ENCODE assay signal across 1 cellular context in the genomic region with DNA sequence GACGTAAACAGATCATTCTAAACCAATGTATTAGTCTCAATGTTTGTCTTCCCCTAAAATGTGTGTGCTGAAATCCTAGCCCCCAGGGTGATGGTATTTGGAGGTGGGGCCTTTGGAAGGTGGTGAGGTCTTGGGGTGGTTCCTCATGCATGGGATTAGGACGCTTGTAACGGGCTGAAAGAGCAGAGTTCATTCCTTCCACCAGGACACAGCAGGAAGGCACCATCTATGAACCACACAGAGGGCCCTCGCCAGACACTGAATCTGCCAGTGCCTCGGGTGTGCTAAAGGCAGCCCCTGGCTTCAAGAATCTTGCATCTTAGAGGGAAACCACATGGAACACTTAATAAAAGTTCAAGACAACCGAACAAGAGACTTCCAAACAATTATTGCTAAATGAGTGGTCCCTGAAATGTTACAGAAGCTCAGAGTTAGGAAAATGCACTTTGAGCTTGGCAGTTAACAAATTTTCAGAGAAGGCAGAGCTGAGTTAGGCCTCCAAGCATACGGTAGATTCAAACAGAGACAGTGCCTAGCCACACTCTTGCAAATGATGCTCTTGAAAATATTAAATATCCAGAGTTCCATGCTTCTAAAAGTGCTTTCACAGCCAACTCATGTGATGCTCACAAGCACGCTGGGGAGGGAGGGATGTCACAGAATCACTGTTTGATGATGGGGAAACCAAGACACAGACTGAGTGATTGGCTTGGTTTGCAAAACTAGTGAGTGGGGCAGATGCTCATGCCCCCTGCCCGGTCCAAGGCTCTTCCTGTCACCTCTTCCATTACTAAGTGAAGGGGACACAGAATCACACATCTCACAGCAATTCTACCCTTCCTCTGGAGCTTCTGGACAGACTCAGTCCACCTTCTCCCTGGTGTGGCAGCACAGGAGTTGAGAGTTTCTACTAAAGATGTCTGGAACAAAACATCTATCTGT.
TF ChIP-seq lines count a peak whose summit lies in the region.

No MANE protein-coding gene starts in this region.

TF ChIP-seq in HepG2, 621 proteins besides CTCF, POLR2A, EP300 and RAD21 (continues in another document):
- TF ChIP-seq ZNF224 (CRISPR knock-in tag; IDR thresholded peaks at IDR 0.05) (no peak), NBN (conservative IDR thresholded peaks at IDR 0.05) (no peak), NFE2 (CRISPR knock-in tag; IDR thresholded peaks at IDR 0.05) (no peak), HNRNPL (IDR thresholded peaks at IDR 0.05; ENCODE audit: low read depth, low read length) (no peak), ZSCAN25 (CRISPR knock-in tag; IDR thresholded peaks at IDR 0.05) (0 out of 2 replicates have a peak, but pooled peaks have one; percentile 34), ZNF292 (CRISPR knock-in tag; IDR thresholded peaks at IDR 0.05; ENCODE audit: borderline replicate concordance, low read depth) (no peak), SALL1 (CRISPR knock-in tag; IDR thresholded peaks at IDR 0.05) (peak; percentile 37; the same call in 1 of the 2 replicates), HNF4A (CRISPR knock-in tag; IDR thresholded peaks at IDR 0.05) (peak; percentile 71), POGZ (CRISPR knock-in tag; IDR thresholded peaks at IDR 0.05) (no peak), LCORL (IDR thresholded peaks at IDR 0.05) (no peak), LCORL (CRISPR knock-in tag; IDR thresholded peaks at IDR 0.05) (peak; percentile 28; the same call in 1 of the 2 replicates), CREB1 (IDR thresholded peaks at IDR 0.05) (no peak), CREB1 (CRISPR knock-in tag; IDR thresholded peaks at IDR 0.05) (no peak), ZNF260 (CRISPR knock-in tag; IDR thresholded peaks at IDR 0.05; ENCODE audit: borderline replicate concordance, low read depth) (no peak), HOXA7 (CRISPR knock-in tag; IDR thresholded peaks at IDR 0.05) (no peak), ZNF282 (IDR thresholded peaks at IDR 0.05; ENCODE audit: partially characterized antibody) (no peak), SMC3 (IDR thresholded peaks at IDR 0.05; ENCODE audit: low read length) (peak; percentile 3; the same call in 1 of the 2 replicates), ZFP82 (CRISPR knock-in tag; IDR thresholded peaks at IDR 0.05; ENCODE audit: borderline replicate concordance) (0 out of 2 replicates have a peak, but pooled peaks have one; percentile 40), ZNF589 (CRISPR knock-in tag; conservative IDR thresholded peaks at IDR 0.05) (no peak), ZNF670 (CRISPR knock-in tag; IDR thresholded peaks at IDR 0.05; ENCODE audit: borderline replicate concordance) (no peak), ETV6 (CRISPR knock-in tag; conservative IDR thresholded peaks at IDR 0.05) (no peak), ZNF678 (CRISPR knock-in tag; IDR thresholded peaks at IDR 0.05) (no peak), TEAD3 (CRISPR knock-in tag; optimal IDR thresholded peaks at IDR 0.05; ENCODE audit: borderline replicate concordance) (peak; percentile 95)
- TF ChIP-seq, protein P1, sequence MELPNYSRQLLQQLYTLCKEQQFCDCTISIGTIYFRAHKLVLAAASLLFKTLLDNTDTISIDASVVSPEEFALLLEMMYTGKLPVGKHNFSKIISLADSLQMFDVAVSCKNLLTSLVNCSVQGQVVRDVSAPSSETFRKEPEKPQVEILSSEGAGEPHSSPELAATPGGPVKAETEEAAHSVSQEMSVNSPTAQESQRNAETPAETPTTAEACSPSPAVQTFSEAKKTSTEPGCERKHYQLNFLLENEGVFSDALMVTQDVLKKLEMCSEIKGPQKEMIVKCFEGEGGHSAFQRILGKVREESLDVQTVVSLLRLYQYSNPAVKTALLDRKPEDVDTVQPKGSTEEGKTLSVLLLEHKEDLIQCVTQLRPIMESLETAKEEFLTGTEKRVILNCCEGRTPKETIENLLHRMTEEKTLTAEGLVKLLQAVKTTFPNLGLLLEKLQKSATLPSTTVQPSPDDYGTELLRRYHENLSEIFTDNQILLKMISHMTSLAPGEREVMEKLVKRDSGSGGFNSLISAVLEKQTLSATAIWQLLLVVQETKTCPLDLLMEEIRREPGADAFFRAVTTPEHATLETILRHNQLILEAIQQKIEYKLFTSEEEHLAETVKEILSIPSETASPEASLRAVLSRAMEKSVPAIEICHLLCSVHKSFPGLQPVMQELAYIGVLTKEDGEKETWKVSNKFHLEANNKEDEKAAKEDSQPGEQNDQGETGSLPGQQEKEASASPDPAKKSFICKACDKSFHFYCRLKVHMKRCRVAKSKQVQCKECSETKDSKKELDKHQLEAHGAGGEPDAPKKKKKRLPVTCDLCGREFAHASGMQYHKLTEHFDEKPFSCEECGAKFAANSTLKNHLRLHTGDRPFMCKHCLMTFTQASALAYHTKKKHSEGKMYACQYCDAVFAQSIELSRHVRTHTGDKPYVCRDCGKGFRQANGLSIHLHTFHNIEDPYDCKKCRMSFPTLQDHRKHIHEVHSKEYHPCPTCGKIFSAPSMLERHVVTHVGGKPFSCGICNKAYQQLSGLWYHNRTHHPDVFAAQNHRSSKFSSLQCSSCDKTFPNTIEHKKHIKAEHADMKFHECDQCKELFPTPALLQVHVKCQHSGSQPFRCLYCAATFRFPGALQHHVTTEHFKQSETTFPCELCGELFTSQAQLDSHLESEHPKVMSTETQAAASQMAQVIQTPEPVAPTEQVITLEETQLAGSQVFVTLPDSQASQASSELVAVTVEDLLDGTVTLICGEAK (IDR thresholded peaks at IDR 0.05): no peak
- TF ChIP-seq, protein P1 (CRISPR knock-in tag; IDR thresholded peaks at IDR 0.05): no peak
- TF ChIP-seq, protein P2, sequence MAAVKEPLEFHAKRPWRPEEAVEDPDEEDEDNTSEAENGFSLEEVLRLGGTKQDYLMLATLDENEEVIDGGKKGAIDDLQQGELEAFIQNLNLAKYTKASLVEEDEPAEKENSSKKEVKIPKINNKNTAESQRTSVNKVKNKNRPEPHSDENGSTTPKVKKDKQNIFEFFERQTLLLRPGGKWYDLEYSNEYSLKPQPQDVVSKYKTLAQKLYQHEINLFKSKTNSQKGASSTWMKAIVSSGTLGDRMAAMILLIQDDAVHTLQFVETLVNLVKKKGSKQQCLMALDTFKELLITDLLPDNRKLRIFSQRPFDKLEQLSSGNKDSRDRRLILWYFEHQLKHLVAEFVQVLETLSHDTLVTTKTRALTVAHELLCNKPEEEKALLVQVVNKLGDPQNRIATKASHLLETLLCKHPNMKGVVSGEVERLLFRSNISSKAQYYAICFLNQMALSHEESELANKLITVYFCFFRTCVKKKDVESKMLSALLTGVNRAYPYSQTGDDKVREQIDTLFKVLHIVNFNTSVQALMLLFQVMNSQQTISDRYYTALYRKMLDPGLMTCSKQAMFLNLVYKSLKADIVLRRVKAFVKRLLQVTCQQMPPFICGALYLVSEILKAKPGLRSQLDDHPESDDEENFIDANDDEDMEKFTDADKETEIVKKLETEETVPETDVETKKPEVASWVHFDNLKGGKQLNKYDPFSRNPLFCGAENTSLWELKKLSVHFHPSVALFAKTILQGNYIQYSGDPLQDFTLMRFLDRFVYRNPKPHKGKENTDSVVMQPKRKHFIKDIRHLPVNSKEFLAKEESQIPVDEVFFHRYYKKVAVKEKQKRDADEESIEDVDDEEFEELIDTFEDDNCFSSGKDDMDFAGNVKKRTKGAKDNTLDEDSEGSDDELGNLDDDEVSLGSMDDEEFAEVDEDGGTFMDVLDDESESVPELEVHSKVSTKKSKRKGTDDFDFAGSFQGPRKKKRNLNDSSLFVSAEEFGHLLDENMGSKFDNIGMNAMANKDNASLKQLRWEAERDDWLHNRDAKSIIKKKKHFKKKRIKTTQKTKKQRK (IDR thresholded peaks at IDR 0.05; ENCODE audit: low read length): no peak
- TF ChIP-seq, protein P3, sequence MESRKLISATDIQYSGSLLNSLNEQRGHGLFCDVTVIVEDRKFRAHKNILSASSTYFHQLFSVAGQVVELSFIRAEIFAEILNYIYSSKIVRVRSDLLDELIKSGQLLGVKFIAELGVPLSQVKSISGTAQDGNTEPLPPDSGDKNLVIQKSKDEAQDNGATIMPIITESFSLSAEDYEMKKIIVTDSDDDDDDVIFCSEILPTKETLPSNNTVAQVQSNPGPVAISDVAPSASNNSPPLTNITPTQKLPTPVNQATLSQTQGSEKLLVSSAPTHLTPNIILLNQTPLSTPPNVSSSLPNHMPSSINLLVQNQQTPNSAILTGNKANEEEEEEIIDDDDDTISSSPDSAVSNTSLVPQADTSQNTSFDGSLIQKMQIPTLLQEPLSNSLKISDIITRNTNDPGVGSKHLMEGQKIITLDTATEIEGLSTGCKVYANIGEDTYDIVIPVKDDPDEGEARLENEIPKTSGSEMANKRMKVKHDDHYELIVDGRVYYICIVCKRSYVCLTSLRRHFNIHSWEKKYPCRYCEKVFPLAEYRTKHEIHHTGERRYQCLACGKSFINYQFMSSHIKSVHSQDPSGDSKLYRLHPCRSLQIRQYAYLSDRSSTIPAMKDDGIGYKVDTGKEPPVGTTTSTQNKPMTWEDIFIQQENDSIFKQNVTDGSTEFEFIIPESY (CRISPR knock-in tag; IDR thresholded peaks at IDR 0.05): no peak
- TF ChIP-seq, protein P4, sequence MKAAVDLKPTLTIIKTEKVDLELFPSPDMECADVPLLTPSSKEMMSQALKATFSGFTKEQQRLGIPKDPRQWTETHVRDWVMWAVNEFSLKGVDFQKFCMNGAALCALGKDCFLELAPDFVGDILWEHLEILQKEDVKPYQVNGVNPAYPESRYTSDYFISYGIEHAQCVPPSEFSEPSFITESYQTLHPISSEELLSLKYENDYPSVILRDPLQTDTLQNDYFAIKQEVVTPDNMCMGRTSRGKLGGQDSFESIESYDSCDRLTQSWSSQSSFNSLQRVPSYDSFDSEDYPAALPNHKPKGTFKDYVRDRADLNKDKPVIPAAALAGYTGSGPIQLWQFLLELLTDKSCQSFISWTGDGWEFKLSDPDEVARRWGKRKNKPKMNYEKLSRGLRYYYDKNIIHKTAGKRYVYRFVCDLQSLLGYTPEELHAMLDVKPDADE (CRISPR knock-in tag; IDR thresholded peaks at IDR 0.05): no peak
- TF ChIP-seq, protein P5, sequence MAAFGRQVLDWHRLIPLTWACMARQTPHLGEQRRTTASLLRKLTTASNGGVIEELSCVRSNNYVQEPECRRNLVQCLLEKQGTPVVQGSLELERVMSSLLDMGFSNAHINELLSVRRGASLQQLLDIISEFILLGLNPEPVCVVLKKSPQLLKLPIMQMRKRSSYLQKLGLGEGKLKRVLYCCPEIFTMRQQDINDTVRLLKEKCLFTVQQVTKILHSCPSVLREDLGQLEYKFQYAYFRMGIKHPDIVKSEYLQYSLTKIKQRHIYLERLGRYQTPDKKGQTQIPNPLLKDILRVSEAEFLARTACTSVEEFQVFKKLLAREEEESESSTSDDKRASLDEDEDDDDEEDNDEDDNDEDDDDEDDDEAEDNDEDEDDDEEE (CRISPR knock-in tag; IDR thresholded peaks at IDR 0.05): no peak
- TF ChIP-seq, protein P6, sequence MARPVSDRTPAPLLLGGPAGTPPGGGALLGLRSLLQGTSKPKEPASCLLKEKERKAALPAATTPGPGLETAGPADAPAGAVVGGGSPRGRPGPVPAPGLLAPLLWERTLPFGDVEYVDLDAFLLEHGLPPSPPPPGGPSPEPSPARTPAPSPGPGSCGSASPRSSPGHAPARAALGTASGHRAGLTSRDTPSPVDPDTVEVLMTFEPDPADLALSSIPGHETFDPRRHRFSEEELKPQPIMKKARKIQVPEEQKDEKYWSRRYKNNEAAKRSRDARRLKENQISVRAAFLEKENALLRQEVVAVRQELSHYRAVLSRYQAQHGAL (CRISPR knock-in tag; IDR thresholded peaks at IDR 0.05; ENCODE audit: not compliant biosample characterization): no peak
- TF ChIP-seq, protein P7, sequence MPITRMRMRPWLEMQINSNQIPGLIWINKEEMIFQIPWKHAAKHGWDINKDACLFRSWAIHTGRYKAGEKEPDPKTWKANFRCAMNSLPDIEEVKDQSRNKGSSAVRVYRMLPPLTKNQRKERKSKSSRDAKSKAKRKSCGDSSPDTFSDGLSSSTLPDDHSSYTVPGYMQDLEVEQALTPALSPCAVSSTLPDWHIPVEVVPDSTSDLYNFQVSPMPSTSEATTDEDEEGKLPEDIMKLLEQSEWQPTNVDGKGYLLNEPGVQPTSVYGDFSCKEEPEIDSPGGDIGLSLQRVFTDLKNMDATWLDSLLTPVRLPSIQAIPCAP (CRISPR knock-in tag; IDR thresholded peaks at IDR 0.05; ENCODE audit: low read depth): no peak
- TF ChIP-seq, protein P8, sequence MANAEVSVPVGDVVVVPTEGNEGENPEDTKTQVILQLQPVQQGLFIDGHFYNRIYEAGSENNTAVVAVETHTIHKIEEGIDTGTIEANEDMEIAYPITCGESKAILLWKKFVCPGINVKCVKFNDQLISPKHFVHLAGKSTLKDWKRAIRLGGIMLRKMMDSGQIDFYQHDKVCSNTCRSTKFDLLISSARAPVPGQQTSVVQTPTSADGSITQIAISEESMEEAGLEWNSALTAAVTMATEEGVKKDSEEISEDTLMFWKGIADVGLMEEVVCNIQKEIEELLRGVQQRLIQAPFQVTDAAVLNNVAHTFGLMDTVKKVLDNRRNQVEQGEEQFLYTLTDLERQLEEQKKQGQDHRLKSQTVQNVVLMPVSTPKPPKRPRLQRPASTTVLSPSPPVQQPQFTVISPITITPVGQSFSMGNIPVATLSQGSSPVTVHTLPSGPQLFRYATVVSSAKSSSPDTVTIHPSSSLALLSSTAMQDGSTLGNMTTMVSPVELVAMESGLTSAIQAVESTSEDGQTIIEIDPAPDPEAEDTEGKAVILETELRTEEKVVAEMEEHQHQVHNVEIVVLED (CRISPR knock-in tag; IDR thresholded peaks at IDR 0.05; ENCODE audit: borderline replicate concordance): no peak
